ENCODE assay signal across 7 cellular contexts in genomic region chr1:19448491-19449439, GRCh38. TPM values are rescaled to one million over a fixed set of nuclear protein-coding genes. Genes with fewer than 3 reads are reported as not detected.
DNase-seq lines count a peak whose midpoint lies in the region; ATAC-seq and TF ChIP-seq lines count a peak whose summit lies in the region.

No MANE protein-coding gene starts in this region.

- ATAC-seq in WTC11 (no peak), HG03045 (IDR thresholded peaks at IDR 0.05; ENCODE audit: unreplicated experiment) (no peak)

- no peaks in the 10 kb centered on the region for H3K27me3 ChIP-seq in H7 (ENCODE audit: control insufficient read depth, insufficient read depth, low read length)

- peaks cover 75% of the 10 kb centered on the region for H3K4me1 Mint-ChIP-seq in WTC11
- H3K4me1 Mint-ChIP-seq in neural crest cell: peaks cover 58% of the 10 kb centered on the region

- peak overlapping the region; percentile 78 for H3K27ac Mint-ChIP-seq in WTC11
- no peak overlapping the region for H3K27ac Mint-ChIP-seq in neural crest cell (ENCODE audit: unreplicated experiment)

- H3K9me3 Mint-ChIP-seq in WTC11 (no peaks in the 10 kb centered on the region), neural crest cell (no peaks in the 10 kb centered on the region)

- POLR2A ChIA-PET in WTC11 (lab: Charles Lee): no interaction called here

- TF ChIP-seq CTCF in WTC11 (IDR thresholded peaks at IDR 0.05): no peak
- TF ChIP-seq CTCF in neural crest cell (conservative IDR thresholded peaks at IDR 0.05): no peak

- no peak overlapping the region for H3K4me3 ChIP-seq in H7 (ENCODE audit: insufficient read depth, low read depth, low read length)

- H3K36me3 Mint-ChIP-seq in WTC11 (no peaks in the 10 kb centered on the region), neural crest cell (ENCODE audit: low read depth) (no peaks in the 10 kb centered on the region)

- no peak overlapping the region for H3K4me3 Mint-ChIP-seq in WTC11
- H3K4me3 Mint-ChIP-seq in neural crest cell: peak overlapping the region; percentile 17

- DNase-seq in HCEC 1CT: peak; percentile 95
- no peak for DNase-seq in WTC11 (ENCODE audit: low spot score)
- peak; percentile 97 for DNase-seq in fibroblast of gingiva (ENCODE audit: low read depth)
- DNase-seq in neural crest cell (ENCODE audit: low read depth, low spot score): no peak
- DNase-seq in NCI-H526 treated with DMSO at 0.1 percent for 48 hours (lab: John Stamatoyannopoulos, UW): no peak
- no peak for DNase-seq in H7

- CTCF ChIA-PET in WTC11 (lab: Charles Lee): interaction anchor here (0.6 to 1.6 kb wide), 5 partner anchors 39 to 716 kb away, joined by 3 to 7 read pairs (median 4); no protein-coding TSS in a partner anchor

- H3K27me3 Mint-ChIP-seq in WTC11 (ENCODE audit: low read depth) (no peaks in the 10 kb centered on the region), neural crest cell (ENCODE audit: low read depth) (no peaks in the 10 kb centered on the region)

- no peaks in the 10 kb centered on the region; the same call in 1 of the 2 replicates for H3K36me3 ChIP-seq in H7 (replicated peaks; ENCODE audit: control insufficient read depth, insufficient read depth, low read length)

TF ChIP-seq in WTC11, 78 proteins besides CTCF, POLR2A, EP300 and RAD21 (continues in another document):
- TF ChIP-seq CREB1 (CRISPR knock-in tag; IDR thresholded peaks at IDR 0.05) (no peak), SOX15 (CRISPR knock-in tag; IDR thresholded peaks at IDR 0.05) (no peak), ATF1 (CRISPR knock-in tag; IDR thresholded peaks at IDR 0.05) (no peak), ATF6 (CRISPR knock-in tag; IDR thresholded peaks at IDR 0.05) (no peak), ZBTB43 (CRISPR knock-in tag; IDR thresholded peaks at IDR 0.05) (no peak), ZNF425 (CRISPR knock-in tag; conservative IDR thresholded peaks at IDR 0.05) (no peak), FOXJ3 (CRISPR knock-in tag; IDR thresholded peaks at IDR 0.05; ENCODE audit: borderline replicate concordance) (no peak), FOXP1 (CRISPR knock-in tag; IDR thresholded peaks at IDR 0.05; ENCODE audit: borderline replicate concordance) (no peak), ELF4 (CRISPR knock-in tag; IDR thresholded peaks at IDR 0.05; ENCODE audit: low read depth) (no peak), CBFB (CRISPR knock-in tag; IDR thresholded peaks at IDR 0.05; ENCODE audit: low read depth) (no peak), GABPB1 (CRISPR knock-in tag; IDR thresholded peaks at IDR 0.05) (no peak), NR3C1 (CRISPR knock-in tag; conservative IDR thresholded peaks at IDR 0.05; ENCODE audit: low read depth) (no peak), AR (CRISPR knock-in tag; IDR thresholded peaks at IDR 0.05) (no peak), ARID4B (CRISPR knock-in tag; IDR thresholded peaks at IDR 0.05; ENCODE audit: borderline replicate concordance) (no peak)

RNA-seq across cellular contexts. Expression of gene CAPZB, which starts 36.6 kb away (rescaled TPM):
- total RNA-seq in WTC11 (2021) (348 to 380 TPM (median 363 TPM) in 3 replicates), neural crest cell (256 and 257 TPM in 2 replicates)
- 201 and 214 TPM in 2 replicates for total RNA-seq in H7 (2014; rRNA removed; shearing (Covaris generic))

Comparison
In these comparisons a context has a peak if more than half of its experiments do, and no peak if none do; other contexts are left out.
1. DNase-seq: peak in HCEC 1CT (single experiment) and fibroblast of gingiva (single experiment); none in WTC11 (single experiment), neural crest cell (single experiment), NCI-H526 treated with DMSO at 0.1 percent for 48 hours (single experiment) and H7 (single experiment).